Comparison of ENCODE assay signal across 20 cellular contexts in genomic region chr2:11144077-11144723, GRCh38.
"Had no signal": no experiment of that assay in that cellular context is flagged by ENCODE, and none has a peak within 500 bp of the region (broad histone marks: within the 10 kb centered on the region; RNA-seq: fewer than 3 reads in every experiment).

No MANE protein-coding gene starts in this region.

- H3K36me3 ChIP-seq: colonic mucosa, lower lobe of right lung, tibial nerve, uterus had no signal

- H3K9me3 ChIP-seq: colonic mucosa, lower lobe of right lung, tibial nerve, uterus had no signal

- H3K27ac ChIP-seq: colonic mucosa, lower lobe of right lung, tibial nerve, uterus had no signal

- FAIRE-seq: islet of Langerhans had no signal

- H3K4me3 ChIP-seq: colonic mucosa, lower lobe of right lung, tibial nerve, uterus had no signal

- H3K27me3 ChIP-seq: colonic mucosa, uterus had no signal

- DNase-seq: activated CD4-positive, alpha-beta T cell treated with anti-CD3 and anti-CD28 coated beads, Interleukin-2, amount 10 ng/mL, durations not matched to agents 24 days and 14 days; activated CD4-positive, CD25-positive, alpha-beta regulatory T cell; activated CD8-positive, alpha-beta T cell treated with anti-CD3 and anti-CD28 coated beads, Interleukin-2, amount 10 ng/mL, durations not matched to agents 7 days and 5 days; activated naive CD4-positive, alpha-beta T cell treated with anti-CD3 and anti-CD28 coated beads for 36 hours; activated naive CD8-positive, alpha-beta T cell treated with anti-CD3 and anti-CD28 coated beads, Interleukin-2, amount 50 U/mL, for 24 hours; activated T-cell treated with anti-CD3 and anti-CD28 coated beads, Interleukin-2, amount 50 U/mL, for 24 hours; anterior cingulate cortex; colonic mucosa; foreskin melanocyte; glutamatergic neuron; hippocampal formation; left cardiac atrium; lower lobe of right lung; natural killer cell; stimulated activated CD4-positive, alpha-beta T cell treated with anti-CD3 and anti-CD28 coated beads, Interleukin-2, amount 100 ng/mL, for 24 hours; stimulated activated naive CD8-positive, alpha-beta T cell treated with anti-CD3 and anti-CD28 coated beads, Interleukin-15, Interleukin-2, amounts not matched to agents 100 U/mL and 50 U/mL, for 24 hours; substantia nigra; uterus had no signal

- H3K4me1 ChIP-seq: colonic mucosa, lower lobe of right lung, tibial nerve, uterus had no signal
